In the genomic region with DNA sequence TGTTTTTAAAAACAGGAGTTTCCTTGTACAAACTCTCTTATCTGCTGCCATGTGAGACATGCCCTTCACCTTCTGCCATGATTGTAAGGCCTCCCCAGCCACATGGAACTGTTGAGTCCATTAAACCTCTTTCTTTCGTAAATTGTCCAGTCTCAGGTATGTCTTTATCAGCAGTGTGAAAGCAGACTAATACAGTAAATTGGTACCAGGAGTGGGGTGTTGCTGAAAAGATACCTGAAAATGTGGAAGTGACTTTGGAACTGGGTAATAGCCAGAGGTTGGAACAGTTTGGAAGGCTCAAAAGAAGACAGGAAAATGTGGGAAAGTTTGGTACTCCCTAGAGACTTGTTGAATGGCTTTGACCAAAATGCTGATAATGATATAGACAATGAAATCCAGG, we compare ENCODE assay signal across 2 cellular contexts.
A peak's percentile ranks its signal among the peaks of the same experiment; 100 is the strongest.
DNase-seq lines count a peak whose midpoint lies in the region; ATAC-seq, FAIRE-seq and TF ChIP-seq lines count a peak whose summit lies in the region.
"Not testable (repeated sequence)": the region's sequence is repeated elsewhere in the genome, so short reads cannot be mapped to it uniquely, and the experiment has no call there.

No MANE protein-coding gene starts in this region.

- H3K9me3 ChIP-seq in HEK293 (ENCODE audit: control insufficient read depth, insufficient read depth, low read depth, low read length); K562 (replicated peaks; ENCODE audit: control insufficient read depth, insufficient read depth, low read depth, low read length): not testable (repeated sequence)

- POLR2A ChIA-PET in HEK293 (lab: Yijun Ruan, JAX); K562 (lab: Yijun Ruan, JAX): not testable (repeated sequence)

- TF ChIP-seq POLR2A in K562 (conservative IDR thresholded peaks at IDR 0.05), result not testable (repeated sequence)

- not testable (repeated sequence) for TF ChIP-seq EP300 in K562 (IDR thresholded peaks at IDR 0.05; ENCODE audit: low read length)

- intact Hi-C loops in K562 (cut with micrococcal nuclease), result not testable (repeated sequence)

- BruUV-seq in K562 (replicated peaks; lab: Mats Ljungman, UMichigan), result not testable (repeated sequence)

- FAIRE-seq in K562 (lab: Jason Lieb, UNC), result not testable (repeated sequence)

- not testable (repeated sequence) for H3K27me3 ChIP-seq in K562 (ENCODE audit: control insufficient read depth in 2 of 2, insufficient read depth in 2 of 2, low read length in 2 of 2)

- H3K4me2 ChIP-seq in K562 (ENCODE audit: insufficient read depth, low read length), result not testable (repeated sequence)

- not testable (repeated sequence) for H3K9ac ChIP-seq in K562 (ENCODE audit: insufficient read depth in 1 of 2, low read depth in 2 of 2, low read length in 2 of 2)

- not testable (repeated sequence) for H3K36me3 ChIP-seq in HEK293 (ENCODE audit: control insufficient read depth in 2 of 2, insufficient read depth in 1 of 2, low read length in 2 of 2); K562 (ENCODE audit: control insufficient read depth, insufficient read depth, low read length)

- TF ChIP-seq CTCF in HEK293 (tag by site-specific recombination; IDR thresholded peaks at IDR 0.05); K562 (IDR thresholded peaks at IDR 0.05 in 2 of 3, conservative IDR thresholded peaks at IDR 0.05 in 1 of 3; ENCODE audit: insufficient read depth in 2 of 3, low read depth in 1 of 3, low read length in 3 of 3): not testable (repeated sequence)

- H3K9me1 ChIP-seq in K562 (ENCODE audit: control insufficient read depth, insufficient read depth, low read length), result not testable (repeated sequence)

- not testable (repeated sequence) for TF ChIP-seq RAD21 in K562 (CRISPR knock-in tag; conservative IDR thresholded peaks at IDR 0.05 in 1 of 2, IDR thresholded peaks at IDR 0.05 in 1 of 2)

- not testable (repeated sequence) for H3K4me3 ChIP-seq in HEK293 (ENCODE audit: low read depth, low read length); K562

- not testable (repeated sequence) for H3K79me2 ChIP-seq in K562 (ENCODE audit: control insufficient read depth, insufficient read depth, low read length)

- CTCF ChIA-PET in HEK293 (lab: Yijun Ruan, JAX); K562 (lab: Yijun Ruan, JAX; ENCODE audit: low intra/inter-chr PET ratio): not testable (repeated sequence)

- ATAC-seq in K562, result not testable (repeated sequence)

- not testable (repeated sequence) for H4K20me1 ChIP-seq in K562 (replicated peaks; ENCODE audit: control insufficient read depth, insufficient read depth, low read length)

- DNase-seq in K562 (ENCODE audit: extremely low read depth in 1 of 4, low spot score in 3 of 4), result not testable (repeated sequence)

- not testable (repeated sequence) for H3K4me1 ChIP-seq in HEK293 (ENCODE audit: control insufficient read depth, insufficient read depth, low read length); K562 (replicated peaks in 1 of 2; ENCODE audit: control insufficient read depth in 2 of 2, insufficient read depth in 2 of 2, low read length in 2 of 2)

- H3K27ac ChIP-seq in HEK293 (ENCODE audit: extremely low read depth, low read depth, low read length); K562 (ENCODE audit: extremely low read depth, low read depth, low read length): not testable (repeated sequence)

- WGBS in K562 (ENCODE audit: insufficient coverage, low coverage, missing lambda C conversion rate), result 0% methylated on average over 1 of the region's 1 CpG

- not testable (repeated sequence) for H2AFZ ChIP-seq in K562 (ENCODE audit: low read depth, low read length)

- in situ Hi-C loops in K562 (cut with MboI), result not testable (repeated sequence)

TF ChIP-seq in HEK293, 187 proteins besides CTCF, POLR2A, EP300 and RAD21:
- TF ChIP-seq ZNF707 (tag by site-specific recombination; IDR thresholded peaks at IDR 0.05), result peak; percentile 90
TF ChIP-seq in HEK293: peak in this region for 1; not testable (repeated sequence) for 186.

TF ChIP-seq in K562, 482 proteins besides CTCF, POLR2A, EP300 and RAD21:
- TF ChIP-seq ZNF707 (CRISPR knock-in tag; conservative IDR thresholded peaks at IDR 0.05), result peak; percentile 92
